In genomic region chr10:59648711-59649201, GRCh38 we compare ENCODE assay signal across 1 cellular context.
TF ChIP-seq lines count a peak whose summit lies in the region.

No MANE protein-coding gene starts in this region.

TF ChIP-seq in GM23338, 12 proteins besides CTCF, POLR2A, EP300 and RAD21 (continued from another document):
- no peak for TF ChIP-seq ETS1 (IDR thresholded peaks at IDR 0.05)
- no peak for TF ChIP-seq ZNF331 (CRISPR knock-in tag; IDR thresholded peaks at IDR 0.05; ENCODE audit: low read depth)
